In genomic region chr1:197902131-197902453, GRCh38 we compare ENCODE assay signal across 1 cellular context.
A peak's percentile ranks its signal among the peaks of the same experiment; 100 is the strongest.
TF ChIP-seq lines count a peak whose summit lies in the region.

No MANE protein-coding gene starts in this region.

TF ChIP-seq in HepG2, 621 proteins besides CTCF, POLR2A, EP300 and RAD21:
- TF ChIP-seq GLMP (CRISPR knock-in tag; IDR thresholded peaks at IDR 0.05; ENCODE audit: borderline replicate concordance): no peak
- no peak for TF ChIP-seq TIGD3 (CRISPR knock-in tag; IDR thresholded peaks at IDR 0.05; ENCODE audit: borderline replicate concordance)
- TF ChIP-seq ARID2 (CRISPR knock-in tag; IDR thresholded peaks at IDR 0.05; ENCODE audit: borderline replicate concordance): no peak
- TF ChIP-seq ZNF44 (CRISPR knock-in tag; IDR thresholded peaks at IDR 0.05): 0 out of 2 replicates have a peak, but pooled peaks have one; percentile 62
- 0 out of 2 replicates have a peak, but pooled peaks have one; percentile 4 for TF ChIP-seq ZNF264 (CRISPR knock-in tag; IDR thresholded peaks at IDR 0.05)
- TF ChIP-seq MIER2 (CRISPR knock-in tag; IDR thresholded peaks at IDR 0.05): no peak
- TF ChIP-seq MEF2D (CRISPR knock-in tag; IDR thresholded peaks at IDR 0.05): 0 out of 2 replicates have a peak, but pooled peaks have one; percentile 5
- TF ChIP-seq ZSCAN30 (CRISPR knock-in tag; IDR thresholded peaks at IDR 0.05): 0 out of 2 replicates have a peak, but pooled peaks have one; percentile 5
- TF ChIP-seq ZBTB8A (CRISPR knock-in tag; IDR thresholded peaks at IDR 0.05; ENCODE audit: borderline replicate concordance, low read depth): no peak
- peak; percentile 44; the same call in 1 of the 2 replicates for TF ChIP-seq ZNF317 (CRISPR knock-in tag; IDR thresholded peaks at IDR 0.05)
- 0 out of 2 replicates have a peak, but pooled peaks have one; percentile 21 for TF ChIP-seq ZNF510 (CRISPR knock-in tag; IDR thresholded peaks at IDR 0.05; ENCODE audit: low read depth)
- TF ChIP-seq MEIS1 (CRISPR knock-in tag; IDR thresholded peaks at IDR 0.05; ENCODE audit: borderline replicate concordance): no peak
- no peak for TF ChIP-seq ZFP62 (CRISPR knock-in tag; IDR thresholded peaks at IDR 0.05)
- no peak for TF ChIP-seq TEF (CRISPR knock-in tag; IDR thresholded peaks at IDR 0.05)
- 0 out of 2 replicates have a peak, but pooled peaks have one; percentile 14 for TF ChIP-seq ZSCAN9 (CRISPR knock-in tag; IDR thresholded peaks at IDR 0.05; ENCODE audit: borderline replicate concordance)
- 0 out of 2 replicates have a peak, but pooled peaks have one; percentile 14 for TF ChIP-seq ELF1 (CRISPR knock-in tag; IDR thresholded peaks at IDR 0.05)
